ENCODE assay signal across 11 cellular contexts in the genomic region with DNA sequence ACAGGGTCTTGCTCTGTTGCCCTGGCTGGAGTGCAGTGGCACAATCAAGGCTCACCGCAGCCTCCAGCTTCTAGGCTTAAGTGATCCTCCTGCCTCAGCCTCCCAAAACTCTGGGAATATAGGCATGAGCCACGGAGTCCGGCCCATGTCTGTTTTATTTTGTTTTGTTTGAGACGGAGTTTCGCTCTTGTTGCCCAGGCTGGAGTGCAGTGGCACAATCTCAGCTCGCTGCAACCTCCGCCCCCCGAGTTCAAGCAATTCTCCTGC. TPM values are rescaled to one million over a fixed set of nuclear protein-coding genes. Genes with fewer than 3 reads are reported as not detected.
A peak's percentile ranks its signal among the peaks of the same experiment; 100 is the strongest.
DNase-seq lines count a peak whose midpoint lies in the region; ATAC-seq and TF ChIP-seq lines count a peak whose summit lies in the region.
"Not testable (repeated sequence)": the region's sequence is repeated elsewhere in the genome, so short reads cannot be mapped to it uniquely, and the experiment has no call there.
"Had no signal": no experiment of that assay in that cellular context is flagged by ENCODE, and none has a peak within 500 bp of the region (broad histone marks: within the 10 kb centered on the region; RNA-seq: fewer than 3 reads in every experiment).

No MANE protein-coding gene starts in this region.

- H3K9ac ChIP-seq in MM.1S (ENCODE audit: low read length) = peak overlapping the region; percentile 94

- not testable (repeated sequence) for H3K79me2 ChIP-seq in MM.1S (ENCODE audit: low read length)

- POLR2A ChIA-PET in Caco-2 (lab: Charles Lee) = interaction anchor here (0.9 to 1.0 kb wide), 2 partner anchors 97 to 107 kb away, joined by 3 to 5 read pairs; partner anchors contain the start of genes FAU, MRPL49 and TM7SF2
- POLR2A ChIA-PET in activated CD4-positive, alpha-beta memory T cell treated with anti-CD3 and anti-CD28 coated beads, Interleukin-2, amount 10 ng/mL, durations not matched to agents 7 days and 5 days (lab: Charles Lee) = interaction anchor here (1.0 to 4.5 kb wide), 27 partner anchors 12 to 462 kb away, joined by 3 to 56 read pairs (median 5); partner anchors contain the start of genes CDCA5, FAU, MAJIN and MRPL49

- TF ChIP-seq CTCF in Caco-2 (IDR thresholded peaks at IDR 0.05; ENCODE audit: insufficient read depth in 1 of 2, low read depth in 1 of 2, low read length in 1 of 2, severe bottlenecking in 1 of 2, unreplicated experiment in 1 of 2); MM.1S (IDR thresholded peaks at IDR 0.05; ENCODE audit: low read length); breast epithelium (IDR thresholded peaks at IDR 0.05); fibroblast of the aortic adventitia (IDR thresholded peaks at IDR 0.05; ENCODE audit: insufficient read depth, low read length); psoas muscle (IDR thresholded peaks at IDR 0.05); upper lobe of left lung (IDR thresholded peaks at IDR 0.05): not testable (repeated sequence)

- not testable (repeated sequence) for H3K27me3 ChIP-seq in Caco-2 (replicated peaks; ENCODE audit: control insufficient read depth, insufficient read depth, low read length); MM.1S (replicated peaks; ENCODE audit: insufficient read depth, low read length); breast epithelium; psoas muscle (ENCODE audit: insufficient read depth in 3 of 3, low read length in 2 of 3); upper lobe of left lung

- not testable (repeated sequence) for H3K27me3 Mint-ChIP-seq in Caco-2 (ENCODE audit: insufficient read depth, unreplicated experiment); activated CD4-positive, alpha-beta memory T cell treated with anti-CD3 and anti-CD28 coated beads, Interleukin-2, amount 10 ng/mL, durations not matched to agents 7 days and 5 days; memory B cell

- peak overlapping the region; percentile 83 for H3K4me3 Mint-ChIP-seq in Caco-2 (ENCODE audit: unreplicated experiment)
- peak overlapping the region; percentile 86 for H3K4me3 Mint-ChIP-seq in activated CD4-positive, alpha-beta memory T cell treated with anti-CD3 and anti-CD28 coated beads, Interleukin-2, amount 10 ng/mL, durations not matched to agents 7 days and 5 days
- H3K4me3 Mint-ChIP-seq in memory B cell = peak overlapping the region; percentile 84

- intact Hi-C loops in Caco-2 (cut with micrococcal nuclease; ENCODE audit: unreplicated experiment) = loop anchor here (1.0 to 2.0 kb wide), 3 partner anchors 12 to 102 kb away; partner anchors contain the start of genes SNX15 and ZNHIT2
- intact Hi-C loops in breast epithelium (cut with DNase I; ENCODE audit: low total_unique reads) = loop anchor here (10.0 kb wide), 1 partner anchor 160 kb away; no protein-coding TSS in a partner anchor
- intact Hi-C loops in psoas muscle (cut with DNase I) = loop anchor here (5.0 to 10.0 kb wide), 3 partner anchors 88 to 170 kb away; partner anchors contain the start of genes CDC42BPG (in 1 of the 2) and TM7SF2 (in 1 of the 2)

- not testable (repeated sequence) for H4K20me1 ChIP-seq in MM.1S (ENCODE audit: insufficient read depth, low read length)

- H3K9me2 ChIP-seq in MM.1S (replicated peaks; ENCODE audit: insufficient read depth, low read length) = not testable (repeated sequence)

- not testable (repeated sequence) for BruUV-seq in Caco-2 (replicated peaks; lab: Mats Ljungman, UMichigan)

- H3K36me3 ChIP-seq in Caco-2 (ENCODE audit: control insufficient read depth, insufficient read depth, low read length); MM.1S (replicated peaks; ENCODE audit: insufficient read depth, low read length); breast epithelium: not testable (repeated sequence)
- peaks cover 0 to 18% of the 10 kb centered on the region in 2 donors for H3K36me3 ChIP-seq in psoas muscle (ENCODE audit: insufficient read depth in 1 of 2, low read depth in 1 of 2)
- peaks cover 0 to 14% (median 9%) of the 10 kb centered on the region in 4 donors for H3K36me3 ChIP-seq in upper lobe of left lung

- peaks cover 22% of the 10 kb centered on the region for H3K4me1 Mint-ChIP-seq in Caco-2 (ENCODE audit: low read depth, unreplicated experiment)
- H3K4me1 Mint-ChIP-seq in activated CD4-positive, alpha-beta memory T cell treated with anti-CD3 and anti-CD28 coated beads, Interleukin-2, amount 10 ng/mL, durations not matched to agents 7 days and 5 days = peaks cover 30% of the 10 kb centered on the region
- peaks cover 21% of the 10 kb centered on the region for H3K4me1 Mint-ChIP-seq in memory B cell

- not testable (repeated sequence) for TF ChIP-seq POLR2A in breast epithelium (IDR thresholded peaks at IDR 0.05); upper lobe of left lung (IDR thresholded peaks at IDR 0.05)

- H3K9me3 ChIP-seq in Caco-2; MM.1S (replicated peaks; ENCODE audit: insufficient read depth, low read length); breast epithelium; psoas muscle; upper lobe of left lung: not testable (repeated sequence)

- DNase-seq in Caco-2; MM.1S; activated CD4-positive, alpha-beta memory T cell treated with anti-CD3 and anti-CD28 coated beads, Interleukin-2, amount 10 ng/mL, durations not matched to agents 7 days and 5 days; breast epithelium (ENCODE audit: low spot score in 2 of 2); fibroblast of the aortic adventitia (ENCODE audit: low read depth); memory B cell (ENCODE audit: low spot score in 2 of 2); psoas muscle; upper lobe of left lung: not testable (repeated sequence)

- H3K4me2 ChIP-seq in MM.1S (ENCODE audit: low read depth, low read length) = peak overlapping the region; percentile 93

- not testable (repeated sequence) for H3K9me3 Mint-ChIP-seq in Caco-2 (ENCODE audit: unreplicated experiment); activated CD4-positive, alpha-beta memory T cell treated with anti-CD3 and anti-CD28 coated beads, Interleukin-2, amount 10 ng/mL, durations not matched to agents 7 days and 5 days; memory B cell

- peak overlapping the region; percentile 63 for H3K27ac Mint-ChIP-seq in Caco-2 (ENCODE audit: unreplicated experiment)
- peak overlapping the region; percentile 86 for H3K27ac Mint-ChIP-seq in activated CD4-positive, alpha-beta memory T cell treated with anti-CD3 and anti-CD28 coated beads, Interleukin-2, amount 10 ng/mL, durations not matched to agents 7 days and 5 days
- peak overlapping the region; percentile 63 for H3K27ac Mint-ChIP-seq in memory B cell

- H3K4me1 ChIP-seq in Caco-2 (peaks cover 16% of the 10 kb centered on the region), upper lobe of left lung (peaks cover 15 to 27% (median 21%) of the 10 kb centered on the region in 4 donors)
- not testable (repeated sequence) for H3K4me1 ChIP-seq in MM.1S (ENCODE audit: low read length); breast epithelium; psoas muscle

- H3K27ac ChIP-seq in MM.1S (ENCODE audit: low read length) (peak overlapping the region; percentile 98; the same call in 1 of the 2 replicates), breast epithelium (peak overlapping the region; percentile 96 to 98), psoas muscle (peak overlapping the region; percentile 97), upper lobe of left lung (peak overlapping the region; percentile 95 to 98 (median 97))

- 82 to 87% (median 86%) methylated on average over 8 of the region's 8 CpGs for WGBS in psoas muscle, 3 donors
- WGBS in upper lobe of left lung, 2 donors = 88 to 90% methylated on average over 8 of the region's 8 CpGs

- not testable (repeated sequence) for TF ChIP-seq EP300 in upper lobe of left lung (IDR thresholded peaks at IDR 0.05)

- H3K4me3 ChIP-seq in Caco-2 (ENCODE audit: low read depth, low read length) (peak overlapping the region; percentile 62), MM.1S (ENCODE audit: low read length) (peak overlapping the region; percentile 88), breast epithelium (peak overlapping the region; percentile 68 to 85 (median 84)), fibroblast of the aortic adventitia (ENCODE audit: low read depth, low read length) (peak overlapping the region; percentile 85), psoas muscle (peak overlapping the region; percentile 81), upper lobe of left lung (peak overlapping the region; percentile 56 to 83 (median 68))

- ATAC-seq in memory B cell (ENCODE audit: low read depth); psoas muscle; upper lobe of left lung (ENCODE audit: low FRiP score in 2 of 2): not testable (repeated sequence)

- H3F3A ChIP-seq in MM.1S (ENCODE audit: insufficient read depth, low read length) = peaks cover 14% of the 10 kb centered on the region; the same call in 1 of the 2 replicates

- H2AFZ ChIP-seq in MM.1S (ENCODE audit: low read length) = peak overlapping the region; percentile 99

- CTCF ChIA-PET in Caco-2 (lab: Charles Lee) = interaction anchor here (0.6 to 2.4 kb wide), 14 partner anchors 12 to 933 kb away, joined by 3 to 12 read pairs (median 4); partner anchors contain the start of genes CDC42BPG, PPP2R5B, SAC3D1 and SF1
- CTCF ChIA-PET in activated CD4-positive, alpha-beta memory T cell treated with anti-CD3 and anti-CD28 coated beads, Interleukin-2, amount 10 ng/mL, durations not matched to agents 7 days and 5 days (lab: Charles Lee) = interaction anchor here (0.6 to 3.4 kb wide), 27 partner anchors 9 to 247 kb away, joined by 3 to 25 read pairs (median 4); partner anchors contain the start of genes BATF2, CDC42BPG, CDCA5 and EHD1

- H3K36me3 Mint-ChIP-seq in Caco-2 (ENCODE audit: insufficient read depth, unreplicated experiment) = peaks cover 32% of the 10 kb centered on the region
- H3K36me3 Mint-ChIP-seq in activated CD4-positive, alpha-beta memory T cell treated with anti-CD3 and anti-CD28 coated beads, Interleukin-2, amount 10 ng/mL, durations not matched to agents 7 days and 5 days (ENCODE audit: low read depth) = peaks cover 18% of the 10 kb centered on the region
- not testable (repeated sequence) for H3K36me3 Mint-ChIP-seq in memory B cell

RNA-seq across cellular contexts. Expression of gene ARL2, which starts 0.9 kb away (rescaled TPM):
- total RNA-seq in Caco-2 (2022) (91.7 and 103 TPM in 2 replicates), breast epithelium (100 to 1,000 TPM in 2 of 3 donors, 10 to 100 TPM in 1; 99.8 to 193 (median 154) TPM), fibroblast of the aortic adventitia (ENCODE audit: low replicate concordance) (14.9 and 97.9 TPM in 2 replicates), psoas muscle (100 to 1,000 TPM; 109 to 171 (median 145) TPM), upper lobe of left lung (100 to 1,000 TPM in 1 of 6 donors, 10 to 100 TPM in 5; 41.9 to 113 (median 81.2) TPM)
- total RNA-seq in activated CD4-positive, alpha-beta memory T cell treated with anti-CD3 and anti-CD28 coated beads, Interleukin-2, amount 10 ng/mL, durations not matched to agents 7 days and 5 days = 10 to 100 TPM; 58.5 to 59.4 TPM
- 100 to 1,000 TPM; 119 to 168 (median 154) TPM for polyA plus RNA-seq in psoas muscle

RNA-seq across cellular contexts. Expression of gene SNX15, which starts 12.3 kb away (rescaled TPM):
- total RNA-seq in Caco-2 (2022) (35.5 and 35.8 TPM in 2 replicates), breast epithelium (10 to 100 TPM; 17.0 to 22.7 (median 17.1) TPM), fibroblast of the aortic adventitia (ENCODE audit: low replicate concordance) (11.1 and 17.4 TPM in 2 replicates), psoas muscle (10 to 100 TPM; 15.6 to 21.7 (median 18.7) TPM), upper lobe of left lung (10 to 100 TPM; 14.7 to 32.1 (median 21.2) TPM)
- total RNA-seq in activated CD4-positive, alpha-beta memory T cell treated with anti-CD3 and anti-CD28 coated beads, Interleukin-2, amount 10 ng/mL, durations not matched to agents 7 days and 5 days = 10 to 100 TPM; 24.3 to 24.6 TPM
- polyA plus RNA-seq in psoas muscle = 10 to 100 TPM; 26.7 to 66.5 (median 30.3) TPM

RNA-seq across cellular contexts. Expression of gene BATF2, which starts 18.1 kb away (rescaled TPM):
- 0.79 and 1.4 TPM in 2 replicates for total RNA-seq in Caco-2 (2022)
- under 1 TPM; 0.30 to 0.53 TPM for total RNA-seq in activated CD4-positive, alpha-beta memory T cell treated with anti-CD3 and anti-CD28 coated beads, Interleukin-2, amount 10 ng/mL, durations not matched to agents 7 days and 5 days
- total RNA-seq in breast epithelium = 1 to 10 TPM in 1 of 3 donors, under 1 TPM in 2; 0.33 to 1.5 (median 0.64) TPM
- total RNA-seq in fibroblast of the aortic adventitia (ENCODE audit: low replicate concordance) = 0.25 and 0.45 TPM in 2 replicates
- total RNA-seq in psoas muscle = 1 to 10 TPM; 1.7 to 2.5 (median 2.4) TPM
- 1 to 10 TPM; 2.3 to 8.4 (median 3.4) TPM for polyA plus RNA-seq in psoas muscle
- 10 to 100 TPM in 1 of 6 donors, 1 to 10 TPM in 5; 1.7 to 36.7 (median 6.0) TPM for total RNA-seq in upper lobe of left lung
- total RNA-seq: activated CD8-positive, alpha-beta memory T cell treated with anti-CD3 and anti-CD28 coated beads for 36 hours had no signal

RNA-seq across cellular contexts. Expression of gene SAC3D1, which starts 26.1 kb away (rescaled TPM):
- total RNA-seq in Caco-2 (2022) (21.2 and 21.6 TPM in 2 replicates), breast epithelium (1 to 10 TPM; 7.5 to 9.2 (median 7.5) TPM), fibroblast of the aortic adventitia (ENCODE audit: low replicate concordance) (13.0 and 19.1 TPM in 2 replicates), psoas muscle (10 to 100 TPM in 1 of 4 donors, 1 to 10 TPM in 3; 8.4 to 12.3 (median 9.1) TPM), upper lobe of left lung (10 to 100 TPM in 5 of 6 donors, 1 to 10 TPM in 1; 9.1 to 18.9 (median 14.5) TPM)
- total RNA-seq in activated CD4-positive, alpha-beta memory T cell treated with anti-CD3 and anti-CD28 coated beads, Interleukin-2, amount 10 ng/mL, durations not matched to agents 7 days and 5 days = 10 to 100 TPM; 24.2 to 24.8 TPM
- polyA plus RNA-seq in psoas muscle = 10 to 100 TPM; 10.8 to 19.2 (median 12.9) TPM

RNA-seq across cellular contexts. Expression of gene MAJIN, which starts 43.0 kb away (rescaled TPM):
- total RNA-seq in Caco-2 (2022) = not detected in 2 replicates
- under 1 TPM; 0.15 to 0.33 TPM for total RNA-seq in activated CD4-positive, alpha-beta memory T cell treated with anti-CD3 and anti-CD28 coated beads, Interleukin-2, amount 10 ng/mL, durations not matched to agents 7 days and 5 days
- total RNA-seq in breast epithelium = not detected
- not detected in 2 replicates for total RNA-seq in fibroblast of the aortic adventitia (ENCODE audit: low replicate concordance)
- not detected for total RNA-seq in psoas muscle
- not detected for polyA plus RNA-seq in psoas muscle
- under 1 TPM in 1 of 6 donors, not detected in 5; 0.15 TPM for total RNA-seq in upper lobe of left lung
- total RNA-seq: activated CD8-positive, alpha-beta memory T cell treated with anti-CD3 and anti-CD28 coated beads for 36 hours; cardiac septum; posterior vena cava had no signal
